22 cellular contexts compared by ENCODE assay signal in genomic region chr12:47864646-47865235, GRCh38. TPM values are rescaled to one million over a fixed set of nuclear protein-coding genes. Genes with fewer than 3 reads are reported as not detected.
DNase-seq lines count a peak whose midpoint lies in the region; ATAC-seq and TF ChIP-seq lines count a peak whose summit lies in the region.
"Had no signal": no experiment of that assay in that cellular context is flagged by ENCODE, and none has a peak within 500 bp of the region (broad histone marks: within the 10 kb centered on the region; RNA-seq: fewer than 3 reads in every experiment).

No MANE protein-coding gene starts in this region.

- H3K4me1 Mint-ChIP-seq in activated naive CD4-positive, alpha-beta T cell treated with anti-CD3 and anti-CD28 coated beads for 36 hours (ENCODE audit: low read depth): peaks cover 40% of the 10 kb centered on the region
- H3K4me1 Mint-ChIP-seq in activated CD8-positive, alpha-beta T cell treated with anti-CD3 and anti-CD28 coated beads for 36 hours (ENCODE audit: low read depth): peaks cover 70% of the 10 kb centered on the region
- peaks cover 60 to 99% of the 10 kb centered on the region in 2 donors for H3K4me1 Mint-ChIP-seq in stimulated activated naive B cell treated with anti-CD40 and anti-IgM and Interleukin-4, amounts not matched to agents 10 μg/mL and 1 μg/mL and 100 μg/mL, for 72 hours
- H3K4me1 Mint-ChIP-seq: neural progenitor cell had no signal

- intact Hi-C loops in activated naive CD4-positive, alpha-beta T cell treated with anti-CD3 and anti-CD28 coated beads for 36 hours (cut with micrococcal nuclease): no loop called here
- intact Hi-C loops in activated CD8-positive, alpha-beta T cell treated with anti-CD3 and anti-CD28 coated beads for 36 hours (cut with micrococcal nuclease): loop anchor here (10.0 kb wide), 1 partner anchor 80 kb away; no protein-coding TSS in a partner anchor

- H3K4me3 Mint-ChIP-seq in activated naive CD4-positive, alpha-beta T cell treated with anti-CD3 and anti-CD28 coated beads for 36 hours: no peak overlapping the region
- no peak overlapping the region for H3K4me3 Mint-ChIP-seq in activated CD8-positive, alpha-beta T cell treated with anti-CD3 and anti-CD28 coated beads for 36 hours
- peak overlapping the region in 1 of 2 donors; percentile 25 for H3K4me3 Mint-ChIP-seq in stimulated activated naive B cell treated with anti-CD40 and anti-IgM and Interleukin-4, amounts not matched to agents 10 μg/mL and 1 μg/mL and 100 μg/mL, for 72 hours
- H3K4me3 Mint-ChIP-seq: HFFc6, neural progenitor cell had no signal

- H3K27ac Mint-ChIP-seq in activated naive CD4-positive, alpha-beta T cell treated with anti-CD3 and anti-CD28 coated beads for 36 hours: peak overlapping the region; percentile 59
- peak overlapping the region; percentile 34 for H3K27ac Mint-ChIP-seq in activated CD8-positive, alpha-beta T cell treated with anti-CD3 and anti-CD28 coated beads for 36 hours
- H3K27ac Mint-ChIP-seq in stimulated activated naive B cell treated with anti-CD40 and anti-IgM and Interleukin-4, amounts not matched to agents 10 μg/mL and 1 μg/mL and 100 μg/mL, for 72 hours: peak overlapping the region; percentile 84
- H3K27ac Mint-ChIP-seq: HFFc6, neural progenitor cell had no signal

- peaks cover 48% of the 10 kb centered on the region for H3K36me3 Mint-ChIP-seq in activated naive CD4-positive, alpha-beta T cell treated with anti-CD3 and anti-CD28 coated beads for 36 hours (ENCODE audit: low read depth)
- H3K36me3 Mint-ChIP-seq in activated CD8-positive, alpha-beta T cell treated with anti-CD3 and anti-CD28 coated beads for 36 hours (ENCODE audit: low read depth): peaks cover 72% of the 10 kb centered on the region
- H3K36me3 Mint-ChIP-seq in stimulated activated naive B cell treated with anti-CD40 and anti-IgM and Interleukin-4, amounts not matched to agents 10 μg/mL and 1 μg/mL and 100 μg/mL, for 72 hours: peaks cover 60 to 77% of the 10 kb centered on the region in 2 donors
- H3K36me3 Mint-ChIP-seq: neural progenitor cell had no signal

- no peak for TF ChIP-seq CTCF in activated CD8-positive, alpha-beta T cell treated with anti-CD3 and anti-CD28 coated beads for 36 hours (IDR thresholded peaks at IDR 0.05)

- POLR2A ChIA-PET in activated CD8-positive, alpha-beta T cell treated with anti-CD3 and anti-CD28 coated beads for 36 hours (lab: Charles Lee): interaction anchor here (0.6 to 1.9 kb wide), 4 partner anchors 10 to 21 kb away, joined by 3 to 7 read pairs (median 6); no protein-coding TSS in a partner anchor

- H3K9me3 Mint-ChIP-seq in activated naive CD4-positive, alpha-beta T cell treated with anti-CD3 and anti-CD28 coated beads for 36 hours: no peaks in the 10 kb centered on the region
- H3K9me3 Mint-ChIP-seq in activated CD8-positive, alpha-beta T cell treated with anti-CD3 and anti-CD28 coated beads for 36 hours: no peaks in the 10 kb centered on the region
- no peaks in the 10 kb centered on the region for H3K9me3 Mint-ChIP-seq in stimulated activated naive B cell treated with anti-CD40 and anti-IgM and Interleukin-4, amounts not matched to agents 10 μg/mL and 1 μg/mL and 100 μg/mL, for 72 hours
- H3K9me3 Mint-ChIP-seq: HFFc6, neural progenitor cell had no signal

- peak overlapping the region; percentile 66 for H3K27ac ChIP-seq in epithelial cell of prostate
- H3K27ac ChIP-seq: cardiac muscle cell, GM23248, lower lobe of right lung, neural progenitor cell, testis had no signal

- CTCF ChIA-PET in activated naive CD4-positive, alpha-beta T cell treated with anti-CD3 and anti-CD28 coated beads for 36 hours (lab: Charles Lee): interaction anchor here (0.8 kb wide), 1 partner anchor 122 kb away, joined by 3 read pairs; no protein-coding TSS in a partner anchor
- CTCF ChIA-PET in activated CD8-positive, alpha-beta T cell treated with anti-CD3 and anti-CD28 coated beads for 36 hours (lab: Charles Lee): interaction anchor here (1.0 to 1.4 kb wide), 2 partner anchors 26 to 40 kb away, joined by 3 read pairs; partner anchors contain the start of gene VDR

- no peaks in the 10 kb centered on the region for H3K27me3 Mint-ChIP-seq in activated naive CD4-positive, alpha-beta T cell treated with anti-CD3 and anti-CD28 coated beads for 36 hours (ENCODE audit: low read depth)
- no peaks in the 10 kb centered on the region for H3K27me3 Mint-ChIP-seq in activated CD8-positive, alpha-beta T cell treated with anti-CD3 and anti-CD28 coated beads for 36 hours
- no peaks in the 10 kb centered on the region for H3K27me3 Mint-ChIP-seq in stimulated activated naive B cell treated with anti-CD40 and anti-IgM and Interleukin-4, amounts not matched to agents 10 μg/mL and 1 μg/mL and 100 μg/mL, for 72 hours

- DNase-seq in activated naive CD4-positive, alpha-beta T cell treated with anti-CD3 and anti-CD28 coated beads for 36 hours: no peak
- DNase-seq in activated naive CD4-positive, alpha-beta T cell (lab: John Stamatoyannopoulos, UW): no peak
- DNase-seq in activated CD8-positive, alpha-beta T cell treated with anti-CD3 and anti-CD28 coated beads for 36 hours: no peak
- DNase-seq in epithelial cell of prostate (ENCODE audit: low read depth, low spot score) (no peak), iPS-NIHi11 (ENCODE audit: low spot score) (no peak)
- DNase-seq in stimulated activated naive B cell treated with anti-CD40 and anti-IgM and Interleukin-4, amounts not matched to agents 10 μg/mL and 1 μg/mL and 100 μg/mL, for 72 hours: no peak
- DNase-seq: anterior cingulate cortex; C1 segment of cervical spinal cord; DMS79 treated with DMSO at 0.1 percent for 48 hours; GM23248; HFFc6; lower lobe of right lung; NCI-H1417; NCI-H2081 treated with DMSO at 0.1 percent for 48 hours; NCI-H345; NCI-H748 treated with DMSO at 0.1 percent for 48 hours; Right ventricle myocardium superior; stimulated activated CD4-positive, alpha-beta T cell treated with anti-CD3 and anti-CD28 coated beads, Interleukin-2, amount 100 ng/mL, for 24 hours; testis had no signal

- no peak for ATAC-seq in activated CD8-positive, alpha-beta T cell treated with anti-CD3 and anti-CD28 coated beads for 36 hours
- ATAC-seq in stimulated activated naive B cell treated with anti-CD40 and anti-IgM and Interleukin-4, amounts not matched to agents 10 μg/mL and 1 μg/mL and 100 μg/mL, for 72 hours (replicated peaks): no peak
- ATAC-seq in HG03521 (IDR thresholded peaks at IDR 0.05; ENCODE audit: unreplicated experiment): no peak
- ATAC-seq: lower lobe of right lung had no signal

RNA-seq across cellular contexts. Expression of gene VDR, which starts 40.1 kb away (rescaled TPM):
- total RNA-seq in activated naive CD4-positive, alpha-beta T cell treated with anti-CD3 and anti-CD28 coated beads for 36 hours: 10 to 100 TPM; 56.4 to 57.7 TPM
- total RNA-seq in activated CD8-positive, alpha-beta T cell treated with anti-CD3 and anti-CD28 coated beads for 36 hours: 10 to 100 TPM; 84.6 to 86.4 TPM
- total RNA-seq: cardiac muscle cell had no signal

RNA-seq across cellular contexts. Expression of gene HDAC7, which starts 45.0 kb away (rescaled TPM):
- total RNA-seq in activated naive CD4-positive, alpha-beta T cell treated with anti-CD3 and anti-CD28 coated beads for 36 hours: 100 to 1,000 TPM; 272 to 289 TPM
- 100 to 1,000 TPM; 373 to 382 TPM for total RNA-seq in activated CD8-positive, alpha-beta T cell treated with anti-CD3 and anti-CD28 coated beads for 36 hours

Comparison
In these comparisons a context has a peak if more than half of its experiments do, and no peak if none do; other contexts are left out.
1. H3K27ac Mint-ChIP-seq: peak in every context shown above with its lines; median percentile 84 in stimulated activated naive B cell treated with anti-CD40 and anti-IgM and Interleukin-4, amounts not matched to agents 10 μg/mL and 1 μg/mL and 100 μg/mL, for 72 hours; 59 in activated naive CD4-positive, alpha-beta T cell treated with anti-CD3 and anti-CD28 coated beads for 36 hours; 34 in activated CD8-positive, alpha-beta T cell treated with anti-CD3 and anti-CD28 coated beads for 36 hours.